ENCODE assay signal across 1 cellular context in genomic region chr17:32302860-32303649, GRCh38.
A peak's percentile ranks its signal among the peaks of the same experiment; 100 is the strongest.
TF ChIP-seq lines count a peak whose summit lies in the region.

No MANE protein-coding gene starts in this region.

TF ChIP-seq in HepG2, 621 proteins besides CTCF, POLR2A, EP300 and RAD21 (continued from another document and continues in another):
- TF ChIP-seq NR2F2 (IDR thresholded peaks at IDR 0.05; ENCODE audit: borderline replicate concordance, low read depth) = peak; percentile 99
- TF ChIP-seq PAXIP1 (CRISPR knock-in tag; conservative IDR thresholded peaks at IDR 0.05) = peak; percentile 94
- TF ChIP-seq ZBTB7A (CRISPR knock-in tag; IDR thresholded peaks at IDR 0.05) = peak; percentile 81; the same call in 1 of the 2 replicates
- TF ChIP-seq ZNF362 (CRISPR knock-in tag; IDR thresholded peaks at IDR 0.05; ENCODE audit: borderline replicate concordance) = peak; percentile 48; the same call in 1 of the 2 replicates
- peak; percentile 92 for TF ChIP-seq TCF7 (IDR thresholded peaks at IDR 0.05; ENCODE audit: low read depth)
- 0 out of 2 replicates have a peak, but pooled peaks have one; percentile 21 for TF ChIP-seq IRF2 (CRISPR knock-in tag; IDR thresholded peaks at IDR 0.05)
- TF ChIP-seq PRMT3 (CRISPR knock-in tag; IDR thresholded peaks at IDR 0.05; ENCODE audit: borderline replicate concordance, low read depth) = no peak
- TF ChIP-seq PATZ1 (CRISPR knock-in tag; IDR thresholded peaks at IDR 0.05) = peak; percentile 86
- peak; percentile 95 for TF ChIP-seq HNF4A (CRISPR knock-in tag; IDR thresholded peaks at IDR 0.05)
- no peak for TF ChIP-seq SP2 (CRISPR knock-in tag; IDR thresholded peaks at IDR 0.05)
- peak; percentile 98 for TF ChIP-seq HIC2 (CRISPR knock-in tag; IDR thresholded peaks at IDR 0.05; ENCODE audit: low read depth)
- peak; percentile 75 for TF ChIP-seq MED1 (CRISPR knock-in tag; IDR thresholded peaks at IDR 0.05)
- TF ChIP-seq ZNF503 (CRISPR knock-in tag; IDR thresholded peaks at IDR 0.05) = peak; percentile 80
- peak; percentile 71; the same call in 1 of the 2 replicates for TF ChIP-seq MLX (CRISPR knock-in tag; IDR thresholded peaks at IDR 0.05)
- peak; percentile 94 for TF ChIP-seq ZNF296 (CRISPR knock-in tag; conservative IDR thresholded peaks at IDR 0.05)
- peak; percentile 80; the same call in 1 of the 2 replicates for TF ChIP-seq ZBTB10 (CRISPR knock-in tag; IDR thresholded peaks at IDR 0.05; ENCODE audit: borderline replicate concordance)
- peak; percentile 45; the same call in 1 of the 2 replicates for TF ChIP-seq ETV5 (CRISPR knock-in tag; IDR thresholded peaks at IDR 0.05; ENCODE audit: borderline replicate concordance)
- 0 out of 2 replicates have a peak, but pooled peaks have one; percentile 21 for TF ChIP-seq ZGPAT (CRISPR knock-in tag; IDR thresholded peaks at IDR 0.05)
- TF ChIP-seq ATF2 (CRISPR knock-in tag; IDR thresholded peaks at IDR 0.05) = peak; percentile 43; the same call in 1 of the 2 replicates
- TF ChIP-seq PTBP1 (IDR thresholded peaks at IDR 0.05; ENCODE audit: low read depth, low read length, poor library complexity, severe bottlenecking) = no peak
- TF ChIP-seq ZNF768 (CRISPR knock-in tag; IDR thresholded peaks at IDR 0.05) = peak; percentile 13; the same call in 1 of the 2 replicates
- peak; percentile 96 for TF ChIP-seq ESRRA (CRISPR knock-in tag; IDR thresholded peaks at IDR 0.05; ENCODE audit: low read depth)
- no peak for TF ChIP-seq FOSL1 (CRISPR knock-in tag; IDR thresholded peaks at IDR 0.05; ENCODE audit: borderline replicate concordance)
- peak; percentile 87 for TF ChIP-seq NR2C2 (CRISPR knock-in tag; IDR thresholded peaks at IDR 0.05; ENCODE audit: borderline replicate concordance)
- peak; percentile 82 for TF ChIP-seq HMG20A (CRISPR knock-in tag; IDR thresholded peaks at IDR 0.05; ENCODE audit: borderline replicate concordance)
- 0 out of 2 replicates have a peak, but pooled peaks have one; percentile 22 for TF ChIP-seq MED13 (CRISPR knock-in tag; IDR thresholded peaks at IDR 0.05)
- TF ChIP-seq TFAP4 (IDR thresholded peaks at IDR 0.05; ENCODE audit: borderline replicate concordance, low read depth) = 0 out of 2 replicates have a peak, but pooled peaks have one; percentile 17
- TF ChIP-seq KDM1A (CRISPR knock-in tag; IDR thresholded peaks at IDR 0.05) = no peak
- 0 out of 2 replicates have a peak, but pooled peaks have one; percentile 40 for TF ChIP-seq SNAPC5 (CRISPR knock-in tag; IDR thresholded peaks at IDR 0.05; ENCODE audit: borderline replicate concordance)
- TF ChIP-seq HNF1B (CRISPR knock-in tag; IDR thresholded peaks at IDR 0.05) = peak; percentile 64
- peak; percentile 86 for TF ChIP-seq ZBTB34 (CRISPR knock-in tag; IDR thresholded peaks at IDR 0.05)
